ENCODE assay signal across 8 cellular contexts in the genomic region with DNA sequence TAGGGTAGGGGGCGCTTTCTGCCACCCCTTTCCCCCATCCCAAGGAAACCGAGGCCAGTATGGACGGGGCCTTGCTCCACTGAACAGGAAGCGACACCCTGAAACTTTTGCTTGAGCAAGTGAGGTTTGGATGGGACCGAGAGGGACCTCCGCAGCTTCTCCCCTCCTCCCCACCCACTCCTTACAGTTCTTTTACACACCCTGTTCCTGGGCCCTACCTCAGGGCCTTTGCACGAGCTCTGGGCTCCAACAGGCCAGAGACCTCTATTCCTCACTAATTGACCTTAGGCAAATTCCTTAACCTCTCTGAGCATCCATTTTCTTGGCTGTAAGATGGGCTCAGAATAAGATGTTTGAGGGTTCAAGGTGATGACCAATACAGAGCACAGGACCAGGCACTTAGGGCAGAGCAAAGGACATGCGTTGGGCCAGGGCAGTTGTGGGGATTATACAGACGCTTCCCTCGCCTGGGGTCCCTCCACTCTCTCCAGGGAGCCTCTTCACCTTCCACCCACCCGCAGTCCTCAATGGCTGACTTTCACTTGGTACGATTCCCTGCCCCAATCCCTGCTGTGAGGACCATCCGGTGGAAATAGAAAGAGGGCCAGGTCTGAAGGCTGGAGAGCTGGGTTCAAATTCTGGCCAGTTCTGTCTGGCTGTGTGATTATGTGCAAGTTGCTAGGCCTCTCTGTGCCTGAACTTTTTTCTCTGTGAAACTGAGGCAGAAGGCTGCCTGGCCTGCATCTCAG.
DNase-seq lines count a peak whose midpoint lies in the region; ATAC-seq and TF ChIP-seq lines count a peak whose summit lies in the region.

No MANE protein-coding gene starts in this region.

- H3K4me1 Mint-ChIP-seq in progenitor cell of endocrine pancreas (ENCODE audit: low read depth) = peaks cover 10% of the 10 kb centered on the region

- H3K4me3 ChIP-seq in GM06990 (replicated peaks; ENCODE audit: low read depth, low read length) (peak overlapping the region; percentile 59), SJSA1 (peak overlapping the region; percentile 40), esophagus (ENCODE audit: low read depth in 1 of 2, low read length in 2 of 2) (peak overlapping the region; percentile 51 to 59)

- peak; percentile 10 for TF ChIP-seq CTCF in GM06990 (IDR thresholded peaks at IDR 0.05; ENCODE audit: insufficient read depth, low read length, poor library complexity, severe bottlenecking)
- no peak for TF ChIP-seq CTCF in progenitor cell of endocrine pancreas (IDR thresholded peaks at IDR 0.05; ENCODE audit: unreplicated experiment)
- TF ChIP-seq CTCF in GM13976 (IDR thresholded peaks at IDR 0.05; ENCODE audit: borderline replicate concordance, control extremely low read depth, extremely low read depth, insufficient read depth, missing control alignments) = no peak

- H3K27me3 Mint-ChIP-seq in progenitor cell of endocrine pancreas = peaks cover 4% of the 10 kb centered on the region

- H3K27ac Mint-ChIP-seq in progenitor cell of endocrine pancreas = no peak overlapping the region

- H3K36me3 ChIP-seq in GM06990 (ENCODE audit: control insufficient read depth, insufficient read depth, low read length) = no peaks in the 10 kb centered on the region
- no peaks in the 10 kb centered on the region for H3K36me3 ChIP-seq in SJSA1
- H3K36me3 ChIP-seq in esophagus (ENCODE audit: control insufficient read depth in 2 of 2, insufficient read depth in 2 of 2, low read length in 1 of 2) = no peaks in the 10 kb centered on the region

- no peaks in the 10 kb centered on the region for H3K36me3 Mint-ChIP-seq in progenitor cell of endocrine pancreas (ENCODE audit: insufficient read depth)

- H3K4me1 ChIP-seq in SJSA1 (replicated peaks) (peaks cover 8% of the 10 kb centered on the region), esophagus (ENCODE audit: control insufficient read depth in 2 of 2, insufficient read depth in 2 of 2, low read length in 1 of 2) (peaks cover 0 to 13% of the 10 kb centered on the region in 2 donors)

- peak overlapping the region; percentile 56 for H3K4me3 Mint-ChIP-seq in progenitor cell of endocrine pancreas (ENCODE audit: low read depth)

- ATAC-seq in GM21737 (IDR thresholded peaks at IDR 0.05; ENCODE audit: unreplicated experiment) (no peak), GM19328 (IDR thresholded peaks at IDR 0.05; ENCODE audit: unreplicated experiment) (no peak)

- H3K9me3 ChIP-seq in SJSA1 (replicated peaks) = no peaks in the 10 kb centered on the region
- no peaks in the 10 kb centered on the region for H3K9me3 ChIP-seq in esophagus (ENCODE audit: control insufficient read depth in 2 of 2, insufficient read depth in 1 of 2, low read depth in 1 of 2, low read length in 1 of 2)

- in situ Hi-C loops in GM13976 (cut with MboI; ENCODE audit: low sequenced_read_pairs, unreplicated experiment) = no loop called here

- DNase-seq in GM06990 (ENCODE audit: extremely low read depth, insufficient read length) (no peak), SJSA1 (ENCODE audit: low read depth in 1 of 2, low spot score in 2 of 2) (no peak), progenitor cell of endocrine pancreas (ENCODE audit: low spot score, unreplicated experiment) (no peak), NCI-H187 (lab: John Stamatoyannopoulos, UW) (no peak), GM13976 (ENCODE audit: low spot score) (no peak)

- H3K27me3 ChIP-seq in GM06990 (replicated peaks; ENCODE audit: control insufficient read depth, insufficient read depth, low read length) = no peaks in the 10 kb centered on the region
- H3K27me3 ChIP-seq in SJSA1 (replicated peaks) = no peaks in the 10 kb centered on the region
- H3K27me3 ChIP-seq in esophagus (ENCODE audit: control insufficient read depth in 1 of 2, insufficient read depth in 2 of 2, low read length in 2 of 2) = no peaks in the 10 kb centered on the region

- WGBS in esophagus, 2 donors = 80 to 82% methylated on average over 13 of the region's 13 CpGs

- no peaks in the 10 kb centered on the region for H3K9me3 Mint-ChIP-seq in progenitor cell of endocrine pancreas (ENCODE audit: low read depth)

- H3K27ac ChIP-seq in SJSA1 = no peak overlapping the region
- peak overlapping the region; percentile 98 to 99 for H3K27ac ChIP-seq in esophagus (ENCODE audit: low read depth in 2 of 2, low read length in 1 of 2)
